In the genomic region with DNA sequence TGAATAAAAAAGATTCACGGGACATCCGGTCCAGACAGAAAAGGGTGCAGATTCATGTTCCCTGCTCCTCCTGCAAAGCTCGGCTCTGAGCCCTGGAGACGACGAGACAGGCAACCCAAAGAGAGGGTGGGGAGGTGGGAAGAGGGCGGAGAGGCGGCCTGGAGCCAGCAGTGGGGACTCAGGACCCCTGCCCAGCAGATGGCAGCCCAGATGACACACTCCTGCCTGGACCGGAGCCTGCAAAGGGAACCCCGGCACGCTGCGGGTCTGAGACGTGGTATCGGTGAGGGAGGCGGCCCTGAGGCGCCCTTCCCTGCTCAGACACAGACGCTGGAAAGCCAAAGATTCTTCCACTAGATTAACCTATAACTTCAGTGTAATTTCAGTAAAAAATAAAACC, we compare ENCODE assay signal across 18 cellular contexts.
DNase-seq lines count a peak whose midpoint lies in the region; ATAC-seq and TF ChIP-seq lines count a peak whose summit lies in the region.
"Had no signal": no experiment of that assay in that cellular context is flagged by ENCODE, and none has a peak within 500 bp of the region (broad histone marks: within the 10 kb centered on the region; RNA-seq: fewer than 3 reads in every experiment).

No MANE protein-coding gene starts in this region.

- H3K27ac ChIP-seq in CD8-positive, alpha-beta T cell (ENCODE audit: low read depth, low read length): no peak overlapping the region
- no peak overlapping the region for H3K27ac ChIP-seq in osteoblast (ENCODE audit: low read depth, low read length)
- H3K27ac ChIP-seq: cardiac muscle cell, esophagus muscularis mucosa, ovary, sigmoid colon had no signal

- H4K20me1 ChIP-seq in osteoblast (ENCODE audit: insufficient read depth, low read length): peaks cover 7% of the 10 kb centered on the region

- no peaks in the 10 kb centered on the region for H3K27me3 Mint-ChIP-seq in activated T-cell treated with anti-CD3 and anti-CD28 coated beads, Interleukin-2, amount 50 U/mL, for 4 hours (ENCODE audit: low read depth)
- no peaks in the 10 kb centered on the region for H3K27me3 Mint-ChIP-seq in CD8-positive, alpha-beta T cell (ENCODE audit: low read depth)
- H3K27me3 Mint-ChIP-seq in activated CD8-positive, alpha-beta T cell treated with anti-CD3 and anti-CD28 coated beads, Interleukin-2, amount 10 ng/mL, durations not matched to agents 7 days and 5 days (ENCODE audit: low read depth): peaks cover 15% of the 10 kb centered on the region
- H3K27me3 Mint-ChIP-seq in naive B cell: no peaks in the 10 kb centered on the region
- H3K27me3 Mint-ChIP-seq in activated CD4-positive, alpha-beta memory T cell treated with anti-CD3 and anti-CD28 coated beads, Interleukin-2, amount 10 ng/mL, durations not matched to agents 7 days and 5 days: peaks cover 13% of the 10 kb centered on the region
- H3K27me3 Mint-ChIP-seq in Caco-2 (ENCODE audit: insufficient read depth, unreplicated experiment): no peaks in the 10 kb centered on the region

- H3K4me2 ChIP-seq in osteoblast (ENCODE audit: insufficient read depth, low read length): no peak overlapping the region

- peaks cover 14% of the 10 kb centered on the region for H3K36me3 Mint-ChIP-seq in activated T-cell treated with anti-CD3 and anti-CD28 coated beads, Interleukin-2, amount 50 U/mL, for 4 hours (ENCODE audit: insufficient read depth)
- H3K36me3 Mint-ChIP-seq in CD8-positive, alpha-beta T cell: peaks cover 36% of the 10 kb centered on the region
- peaks cover 31% of the 10 kb centered on the region for H3K36me3 Mint-ChIP-seq in activated CD8-positive, alpha-beta T cell treated with anti-CD3 and anti-CD28 coated beads, Interleukin-2, amount 10 ng/mL, durations not matched to agents 7 days and 5 days (ENCODE audit: low read depth)
- H3K36me3 Mint-ChIP-seq in naive B cell (peaks cover 4 to 8% of the 10 kb centered on the region in 2 donors), Caco-2 (ENCODE audit: insufficient read depth, unreplicated experiment) (peaks cover 12% of the 10 kb centered on the region)
- peaks cover 40% of the 10 kb centered on the region for H3K36me3 Mint-ChIP-seq in activated CD4-positive, alpha-beta memory T cell treated with anti-CD3 and anti-CD28 coated beads, Interleukin-2, amount 10 ng/mL, durations not matched to agents 7 days and 5 days (ENCODE audit: low read depth)

- CTCF ChIA-PET in CD8-positive, alpha-beta T cell (lab: Charles Lee): interaction anchor here (1.1 kb wide), 1 partner anchor 199 kb away, joined by 3 read pairs; no protein-coding TSS in a partner anchor
- CTCF ChIA-PET in activated CD8-positive, alpha-beta T cell treated with anti-CD3 and anti-CD28 coated beads, Interleukin-2, amount 10 ng/mL, durations not matched to agents 7 days and 5 days (lab: Charles Lee): no interaction called here
- CTCF ChIA-PET in activated CD4-positive, alpha-beta memory T cell treated with anti-CD3 and anti-CD28 coated beads, Interleukin-2, amount 10 ng/mL, durations not matched to agents 7 days and 5 days (lab: Charles Lee): no interaction called here
- CTCF ChIA-PET in Caco-2 (lab: Charles Lee): interaction anchor here (0.6 kb wide), 1 partner anchor 206 kb away, joined by 3 read pairs; no protein-coding TSS in a partner anchor

- intact Hi-C loops in CD8-positive, alpha-beta T cell (cut with DNase I, micrococcal nuclease): loop anchor here (1.0 to 10.0 kb wide), 5 partner anchors 19 to 434 kb away; a partner anchor contains a TSS
- intact Hi-C loops in Caco-2 (cut with micrococcal nuclease; ENCODE audit: unreplicated experiment): no loop called here

- peaks cover 89% of the 10 kb centered on the region for H3K4me1 ChIP-seq in CD8-positive, alpha-beta T cell (ENCODE audit: insufficient read depth, low read length)
- H3K4me1 ChIP-seq in osteoblast (ENCODE audit: insufficient read depth, low read length) (peaks cover 23% of the 10 kb centered on the region), Caco-2 (no peaks in the 10 kb centered on the region)
- H3K4me1 ChIP-seq: HAP-1, sigmoid colon had no signal

- peak overlapping the region; percentile 76 for H3K4me3 Mint-ChIP-seq in activated T-cell treated with anti-CD3 and anti-CD28 coated beads, Interleukin-2, amount 50 U/mL, for 4 hours
- peak overlapping the region; percentile 89 for H3K4me3 Mint-ChIP-seq in CD8-positive, alpha-beta T cell
- no peak overlapping the region for H3K4me3 Mint-ChIP-seq in activated CD8-positive, alpha-beta T cell treated with anti-CD3 and anti-CD28 coated beads, Interleukin-2, amount 10 ng/mL, durations not matched to agents 7 days and 5 days
- H3K4me3 Mint-ChIP-seq in naive B cell: peak overlapping the region in 7 of 8 donors; percentile 77 to 94 (median 85)
- H3K4me3 Mint-ChIP-seq in activated CD4-positive, alpha-beta memory T cell treated with anti-CD3 and anti-CD28 coated beads, Interleukin-2, amount 10 ng/mL, durations not matched to agents 7 days and 5 days: no peak overlapping the region
- H3K4me3 Mint-ChIP-seq in Caco-2 (ENCODE audit: unreplicated experiment): no peak overlapping the region

- peak overlapping the region; percentile 87 for H3K27ac Mint-ChIP-seq in CD8-positive, alpha-beta T cell
- H3K27ac Mint-ChIP-seq in activated CD8-positive, alpha-beta T cell treated with anti-CD3 and anti-CD28 coated beads, Interleukin-2, amount 10 ng/mL, durations not matched to agents 7 days and 5 days: peak overlapping the region; percentile 82
- H3K27ac Mint-ChIP-seq in naive B cell: peak overlapping the region; percentile 89 to 97 (median 96)
- no peak overlapping the region for H3K27ac Mint-ChIP-seq in activated CD4-positive, alpha-beta memory T cell treated with anti-CD3 and anti-CD28 coated beads, Interleukin-2, amount 10 ng/mL, durations not matched to agents 7 days and 5 days
- no peak overlapping the region for H3K27ac Mint-ChIP-seq in Caco-2 (ENCODE audit: unreplicated experiment)

- no peaks in the 10 kb centered on the region for H3K9me3 Mint-ChIP-seq in activated T-cell treated with anti-CD3 and anti-CD28 coated beads, Interleukin-2, amount 50 U/mL, for 4 hours
- H3K9me3 Mint-ChIP-seq in CD8-positive, alpha-beta T cell: no peaks in the 10 kb centered on the region
- no peaks in the 10 kb centered on the region for H3K9me3 Mint-ChIP-seq in activated CD8-positive, alpha-beta T cell treated with anti-CD3 and anti-CD28 coated beads, Interleukin-2, amount 10 ng/mL, durations not matched to agents 7 days and 5 days (ENCODE audit: insufficient read depth)
- no peaks in the 10 kb centered on the region for H3K9me3 Mint-ChIP-seq in naive B cell
- H3K9me3 Mint-ChIP-seq in activated CD4-positive, alpha-beta memory T cell treated with anti-CD3 and anti-CD28 coated beads, Interleukin-2, amount 10 ng/mL, durations not matched to agents 7 days and 5 days: no peaks in the 10 kb centered on the region
- H3K9me3 Mint-ChIP-seq in Caco-2 (ENCODE audit: unreplicated experiment): no peaks in the 10 kb centered on the region

- no TSS peak for BruUV-seq in Caco-2 (replicated peaks; lab: Mats Ljungman, UMichigan)

- H3K36me3 ChIP-seq in CD8-positive, alpha-beta T cell (ENCODE audit: insufficient read depth, low read length): no peaks in the 10 kb centered on the region
- H3K36me3 ChIP-seq in osteoblast (ENCODE audit: insufficient read depth, low read length) (no peaks in the 10 kb centered on the region), Caco-2 (ENCODE audit: control insufficient read depth, insufficient read depth, low read length) (no peaks in the 10 kb centered on the region; the same call in none of the 2 replicates)
- H3K36me3 ChIP-seq: cardiac muscle cell, HAP-1, ovary, sigmoid colon had no signal

- POLR2A ChIA-PET in CD8-positive, alpha-beta T cell (lab: Charles Lee): interaction anchor here (0.6 to 2.4 kb wide), 2 partner anchors 19 to 447 kb away, joined by 3 to 16 read pairs; no protein-coding TSS in a partner anchor
- POLR2A ChIA-PET in activated CD8-positive, alpha-beta T cell treated with anti-CD3 and anti-CD28 coated beads, Interleukin-2, amount 10 ng/mL, durations not matched to agents 7 days and 5 days (lab: Charles Lee): no interaction called here
- POLR2A ChIA-PET in activated CD4-positive, alpha-beta memory T cell treated with anti-CD3 and anti-CD28 coated beads, Interleukin-2, amount 10 ng/mL, durations not matched to agents 7 days and 5 days (lab: Charles Lee): no interaction called here
- POLR2A ChIA-PET in Caco-2 (lab: Charles Lee): no interaction called here

- H3K9me3 ChIP-seq in CD8-positive, alpha-beta T cell (ENCODE audit: low read length): no peaks in the 10 kb centered on the region
- no peaks in the 10 kb centered on the region for H3K9me3 ChIP-seq in osteoblast (ENCODE audit: low read depth, low read length)
- H3K9me3 ChIP-seq in Caco-2: no peaks in the 10 kb centered on the region
- H3K9me3 ChIP-seq: esophagus muscularis mucosa, HAP-1, ovary, sigmoid colon had no signal

- DNase-seq in activated T-cell treated with anti-CD3 and anti-CD28 coated beads, Interleukin-2, amount 50 U/mL, for 4 hours: no peak
- no peak for DNase-seq in activated T-cell treated with anti-CD3 and anti-CD28 coated beads for 4 hours
- DNase-seq in CD8-positive, alpha-beta T cell: peak in 1 of 7 experiments; percentile 23
- no peak for DNase-seq in activated CD8-positive, alpha-beta T cell treated with anti-CD3 and anti-CD28 coated beads, Interleukin-2, amount 10 ng/mL, durations not matched to agents 7 days and 5 days
- no peak for DNase-seq in naive B cell
- no peak for DNase-seq in activated CD4-positive, alpha-beta memory T cell treated with anti-CD3 and anti-CD28 coated beads, Interleukin-2, amount 10 ng/mL, durations not matched to agents 7 days and 5 days
- DNase-seq in osteoblast (ENCODE audit: insufficient read length, low spot score, missing footprints): no peak
- DNase-seq in Caco-2: no peak
- DNase-seq: COR-L47, NCI-H2081, NCI-H510A treated with DMSO at 0.1 percent for 48 hours, ovary, SIG-M5, sigmoid colon had no signal

- peaks cover 73% of the 10 kb centered on the region for H3K4me1 Mint-ChIP-seq in activated T-cell treated with anti-CD3 and anti-CD28 coated beads, Interleukin-2, amount 50 U/mL, for 4 hours (ENCODE audit: low read depth)
- H3K4me1 Mint-ChIP-seq in CD8-positive, alpha-beta T cell (ENCODE audit: low read depth): peaks cover 77% of the 10 kb centered on the region
- peaks cover 72% of the 10 kb centered on the region for H3K4me1 Mint-ChIP-seq in activated CD8-positive, alpha-beta T cell treated with anti-CD3 and anti-CD28 coated beads, Interleukin-2, amount 10 ng/mL, durations not matched to agents 7 days and 5 days (ENCODE audit: low read depth)
- H3K4me1 Mint-ChIP-seq in naive B cell (peaks cover 40 to 58% (median 40%) of the 10 kb centered on the region in 3 donors), Caco-2 (ENCODE audit: low read depth, unreplicated experiment) (no peaks in the 10 kb centered on the region)
- peaks cover 64% of the 10 kb centered on the region for H3K4me1 Mint-ChIP-seq in activated CD4-positive, alpha-beta memory T cell treated with anti-CD3 and anti-CD28 coated beads, Interleukin-2, amount 10 ng/mL, durations not matched to agents 7 days and 5 days

- peaks cover 9% of the 10 kb centered on the region for H3K79me2 ChIP-seq in osteoblast (ENCODE audit: insufficient read depth, low read length)

- no peaks in the 10 kb centered on the region for H3K27me3 ChIP-seq in CD8-positive, alpha-beta T cell (ENCODE audit: insufficient read depth, low read length)
- H3K27me3 ChIP-seq in osteoblast (ENCODE audit: insufficient read depth, low read length): no peaks in the 10 kb centered on the region
- H3K27me3 ChIP-seq in Caco-2 (replicated peaks; ENCODE audit: control insufficient read depth, insufficient read depth, low read length): no peaks in the 10 kb centered on the region
- H3K27me3 ChIP-seq: cardiac muscle cell, esophagus muscularis mucosa, ovary, sigmoid colon had no signal

- TF ChIP-seq CTCF in CD8-positive, alpha-beta T cell (IDR thresholded peaks at IDR 0.05): no peak
- TF ChIP-seq CTCF in osteoblast (IDR thresholded peaks at IDR 0.05; ENCODE audit: extremely low read depth, low read depth, low read length) (no peak), Caco-2 (IDR thresholded peaks at IDR 0.05; ENCODE audit: insufficient read depth in 1 of 2, low read depth in 1 of 2, low read length in 1 of 2, severe bottlenecking in 1 of 2, unreplicated experiment in 1 of 2) (no peak)

- peak overlapping the region; percentile 45 for H3K4me3 ChIP-seq in CD8-positive, alpha-beta T cell (ENCODE audit: low read depth, low read length)
- no peak overlapping the region for H3K4me3 ChIP-seq in osteoblast (ENCODE audit: insufficient read depth, low read length)
- H3K4me3 ChIP-seq in Caco-2 (ENCODE audit: low read depth, low read length): no peak overlapping the region
- H3K4me3 ChIP-seq: cardiac muscle cell, esophagus muscularis mucosa, HAP-1, ovary, sigmoid colon had no signal

- no peak overlapping the region for H2AFZ ChIP-seq in osteoblast (ENCODE audit: low read length)

- no peak for ATAC-seq in activated T-cell treated with anti-CD3 and anti-CD28 coated beads, Interleukin-2, amount 50 U/mL, for 4 hours
- no peak for ATAC-seq in CD8-positive, alpha-beta T cell
- no peak for ATAC-seq in activated CD8-positive, alpha-beta T cell treated with anti-CD3 and anti-CD28 coated beads, Interleukin-2, amount 10 ng/mL, durations not matched to agents 7 days and 5 days
- ATAC-seq in naive B cell (ENCODE audit: low read depth in 2 of 2): no peak
- ATAC-seq: left lobe of liver had no signal

Comparison
In these comparisons a context has a peak if more than half of its experiments do, and no peak if none do; other contexts are left out.
1. H3K4me3 Mint-ChIP-seq: peak in activated T-cell treated with anti-CD3 and anti-CD28 coated beads, Interleukin-2, amount 50 U/mL, for 4 hours (single experiment), CD8-positive, alpha-beta T cell (single experiment) and naive B cell (7 of 8); none in activated CD8-positive, alpha-beta T cell treated with anti-CD3 and anti-CD28 coated beads, Interleukin-2, amount 10 ng/mL, durations not matched to agents 7 days and 5 days (single experiment), activated CD4-positive, alpha-beta memory T cell treated with anti-CD3 and anti-CD28 coated beads, Interleukin-2, amount 10 ng/mL, durations not matched to agents 7 days and 5 days (single experiment) and Caco-2 (single experiment).
2. H3K27ac Mint-ChIP-seq: peak in CD8-positive, alpha-beta T cell (single experiment), activated CD8-positive, alpha-beta T cell treated with anti-CD3 and anti-CD28 coated beads, Interleukin-2, amount 10 ng/mL, durations not matched to agents 7 days and 5 days (single experiment) and naive B cell (6 of 6); none in activated CD4-positive, alpha-beta memory T cell treated with anti-CD3 and anti-CD28 coated beads, Interleukin-2, amount 10 ng/mL, durations not matched to agents 7 days and 5 days (single experiment) and Caco-2 (single experiment).
3. CTCF ChIA-PET loops: an anchor here in CD8-positive, alpha-beta T cell (1.1 kb wide) and Caco-2 (0.6 kb wide); none called in activated CD8-positive, alpha-beta T cell treated with anti-CD3 and anti-CD28 coated beads, Interleukin-2, amount 10 ng/mL, durations not matched to agents 7 days and 5 days and activated CD4-positive, alpha-beta memory T cell treated with anti-CD3 and anti-CD28 coated beads, Interleukin-2, amount 10 ng/mL, durations not matched to agents 7 days and 5 days.